35 cellular contexts compared by ENCODE assay signal in genomic region chr7:85133560-85133959, GRCh38. TPM values are rescaled to one million over a fixed set of nuclear protein-coding genes. Genes with fewer than 3 reads are reported as not detected.
"Had no signal": no experiment of that assay in that cellular context is flagged by ENCODE, and none has a peak within 500 bp of the region (broad histone marks: within the 10 kb centered on the region; RNA-seq: fewer than 3 reads in every experiment).

No MANE protein-coding gene starts in this region.

- H3K4me3 ChIP-seq: MG63 had no signal

- H3K36me3 ChIP-seq: MG63 had no signal

- DNase-seq: Karpas-422, Kasumi-1, KG1, MG63, MM.1S, MV-4-11, NCI-H1048, NCI-H1092, NCI-H1092 treated with DMSO at 0.1 percent for 48 hours, NCI-H1105, NCI-H1105 treated with DMSO at 0.1 percent for 48 hours, NCI-H1417, NCI-H1417 treated with DMSO at 0.1 percent for 48 hours, NCI-H1436, NCI-H1436 treated with DMSO at 0.1 percent for 48 hours, NCI-H146, NCI-H1694, NCI-H1694 treated with DMSO at 0.1 percent for 48 hours, NCI-H187, NCI-H187 treated with DMSO at 0.1 percent for 48 hours, NCI-H1930, NCI-H2029, NCI-H2029 treated with DMSO at 0.1 percent for 48 hours, NCI-H2081, NCI-H2081 treated with DMSO at 0.1 percent for 48 hours, NCI-H2107, NCI-H2171, NCI-H2171 treated with DMSO at 0.1 percent for 48 hours, NCI-H2227 treated with DMSO at 0.1 percent for 48 hours, NCI-H226, NCI-H345, NCI-H446, NCI-H446 treated with DMSO at 0.1 percent for 48 hours had no signal

- H3K4me2 ChIP-seq: KMS-11 had no signal

- H3K27ac ChIP-seq: KMS-11 had no signal

- H3K9me3 ChIP-seq: MG63 had no signal

- H3K27me3 ChIP-seq: MG63 had no signal

- H3K9ac ChIP-seq: KMS-11 had no signal

RNA-seq across cellular contexts. Expression of gene SEMA3D, which starts 53.3 kb away (rescaled TPM):
- total RNA-seq: MCF 10A had no signal
